7 cellular contexts compared by ENCODE assay signal in genomic region chr15:82540984-82541431, GRCh38. TPM values are rescaled to one million over a fixed set of nuclear protein-coding genes. Genes with fewer than 3 reads are reported as not detected.
A peak's percentile ranks its signal among the peaks of the same experiment; 100 is the strongest.
DNase-seq lines count a peak whose midpoint lies in the region; ATAC-seq and TF ChIP-seq lines count a peak whose summit lies in the region.

No MANE protein-coding gene starts in this region.

- no peak for TF ChIP-seq POLR2A in heart left ventricle (IDR thresholded peaks at IDR 0.05)

- H3K27me3 ChIP-seq in heart left ventricle (no peaks in the 10 kb centered on the region), psoas muscle (ENCODE audit: insufficient read depth in 3 of 3, low read length in 2 of 3) (no peaks in the 10 kb centered on the region)

- H3K4me1 ChIP-seq in heart left ventricle (peaks cover 6 to 43% (median 20%) of the 10 kb centered on the region in 12 donors), psoas muscle (peaks cover 21% of the 10 kb centered on the region)

- DNase-seq in activated T-cell treated with anti-CD3 and anti-CD28 coated beads, Interleukin-2, amount 50 U/mL, for 48 hours, result peak; percentile 31 to 36
- DNase-seq in heart left ventricle, result no peak
- peak in 1 of 2 donors; percentile 49 for DNase-seq in psoas muscle
- no peak for DNase-seq in GOT3 (lab: John Stamatoyannopoulos, UW)
- no peak for DNase-seq in NCI-H146 treated with DMSO at 0.1 percent for 48 hours (lab: John Stamatoyannopoulos, UW; ENCODE audit: unreplicated experiment)

- H3K27ac ChIP-seq in heart left ventricle (peak overlapping the region; percentile 69 to 94 (median 84)), psoas muscle (peak overlapping the region; percentile 93)

- peaks cover 0 to 32% (median 29%) of the 10 kb centered on the region in 9 donors for H3K36me3 ChIP-seq in heart left ventricle
- peaks cover 17 to 30% of the 10 kb centered on the region in 2 donors for H3K36me3 ChIP-seq in psoas muscle (ENCODE audit: insufficient read depth in 1 of 2, low read depth in 1 of 2)

- TF ChIP-seq CTCF in heart left ventricle (IDR thresholded peaks at IDR 0.05) (no peak), psoas muscle (IDR thresholded peaks at IDR 0.05) (no peak)

- intact Hi-C loops in heart left ventricle (cut with DNase I) (loop anchor here in 2 of 10 donors (2.0 to 10.0 kb wide), 3 partner anchors 210 to 666 kb away; partner anchors contain the start of genes HDGFL3 (in 1 of the 2) and MEX3B (in 1 of the 2)), psoas muscle (cut with DNase I) (loop anchor here in 1 of 2 donors (1.0 kb wide), 1 partner anchor 209 kb away; no protein-coding TSS in a partner anchor)

- H3K4me3 ChIP-seq in heart left ventricle (peak overlapping the region; percentile 64 to 99 (median 77)), psoas muscle (peak overlapping the region; percentile 93)

- 32 to 49% (median 37%) methylated on average over 11 of the region's 11 CpGs for WGBS in heart left ventricle, 4 donors
- 36 to 42% (median 41%) methylated on average over 11 of the region's 11 CpGs for WGBS in psoas muscle, 3 donors

- peak; percentile 2 for ATAC-seq in HG02852 (IDR thresholded peaks at IDR 0.05; ENCODE audit: unreplicated experiment)
- peak in 2 of 4 donors; percentile 0 to 2 for ATAC-seq in heart left ventricle
- ATAC-seq in psoas muscle, result no peak
- no peak for ATAC-seq in HG03521 (IDR thresholded peaks at IDR 0.05; ENCODE audit: unreplicated experiment)

- H3K9me3 ChIP-seq in heart left ventricle (no peaks in the 10 kb centered on the region), psoas muscle (no peaks in the 10 kb centered on the region)

RNA-seq across cellular contexts. Expression of gene RPS17, which starts 0.8 kb away (rescaled TPM):
- total RNA-seq in heart left ventricle (1,000 to 10,000 TPM in 3 of 9 donors, 100 to 1,000 TPM in 6; 621 to 1,280 (median 873) TPM), psoas muscle (1,000 to 10,000 TPM in 1 of 4 donors, 100 to 1,000 TPM in 3; 724 to 1,041 (median 906) TPM)
- polyA plus RNA-seq in heart left ventricle (1,000 to 10,000 TPM; 1,611 to 3,234 TPM), psoas muscle (1,000 to 10,000 TPM; 1,927 to 3,349 (median 2,132) TPM)

Comparison
In these comparisons a context has a peak if more than half of its experiments do, and no peak if none do; other contexts are left out.
1. DNase-seq: peak in activated T-cell treated with anti-CD3 and anti-CD28 coated beads, Interleukin-2, amount 50 U/mL, for 48 hours (2 of 2); none in heart left ventricle (0 of 5), GOT3 (single experiment) and NCI-H146 treated with DMSO at 0.1 percent for 48 hours (single experiment).